Comparison of ENCODE assay signal across 9 cellular contexts in the genomic region with DNA sequence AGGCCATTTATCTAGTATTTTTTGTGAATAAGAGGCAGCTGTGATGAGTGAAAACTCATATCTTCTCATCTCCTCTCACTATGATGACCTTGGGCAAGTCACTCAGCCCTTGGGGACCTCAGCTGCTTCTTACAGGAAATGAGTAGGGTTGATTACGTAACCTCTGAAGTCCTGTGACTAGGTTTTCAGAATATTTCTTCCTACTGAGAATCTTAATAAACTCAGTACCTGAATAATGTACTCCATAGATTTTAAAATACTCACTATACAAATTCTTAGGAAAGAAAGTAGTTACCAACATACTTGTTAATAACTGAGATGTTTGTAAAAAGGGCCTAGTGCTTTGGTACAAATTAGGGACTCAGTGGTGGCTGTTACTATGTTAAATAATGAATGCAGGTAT.
DNase-seq lines count a peak whose midpoint lies in the region; ATAC-seq and TF ChIP-seq lines count a peak whose summit lies in the region.
"Had no signal": no experiment of that assay in that cellular context is flagged by ENCODE, and none has a peak within 500 bp of the region (broad histone marks: within the 10 kb centered on the region; RNA-seq: fewer than 3 reads in every experiment).

No MANE protein-coding gene starts in this region.

- DNase-seq in DMS 273 (lab: John Stamatoyannopoulos, UW; ENCODE audit: unreplicated experiment) = peak; percentile 34
- no peak for DNase-seq in DMS 273 treated with DMSO at 0.1 percent for 48 hours (lab: John Stamatoyannopoulos, UW)
- DNase-seq in H4 (ENCODE audit: low spot score) = peak; percentile 64
- DNase-seq in MV-4-11 (lab: John Stamatoyannopoulos, UW) = peak; percentile 81
- no peak for DNase-seq in activated naive CD4-positive, alpha-beta T cell treated with anti-CD3 and anti-CD28 coated beads, Interleukin-2, amount 50 U/mL, for 72 hours (ENCODE audit: low spot score in 2 of 2)
- no peak for DNase-seq in left lung
- DNase-seq in nephron progenitor cell = no peak

- peak overlapping the region; percentile 20 to 88 for H3K27ac ChIP-seq in left lung
- H3K27ac ChIP-seq: 22Rv1 had no signal

- H3K36me3 ChIP-seq in left lung = peaks cover 0 to 15% of the 10 kb centered on the region in 2 donors

- no peak overlapping the region for H3K4me3 Mint-ChIP-seq in nephron progenitor cell

- no peaks in the 10 kb centered on the region for H3K9me3 ChIP-seq in left lung

- no peaks in the 10 kb centered on the region for H3K27me3 Mint-ChIP-seq in nephron progenitor cell (ENCODE audit: low read depth, poor library complexity)

- TF ChIP-seq CTCF in left lung (IDR thresholded peaks at IDR 0.05) (no peak), nephron progenitor cell (IDR thresholded peaks at IDR 0.05) (no peak)

- ATAC-seq in activated naive CD4-positive, alpha-beta T cell treated with anti-CD3 and anti-CD28 coated beads, Interleukin-2, amount 50 U/mL, for 72 hours = peak; percentile 75 to 80
- ATAC-seq in left lung (peak; percentile 78), HG03025 (IDR thresholded peaks at IDR 0.05; ENCODE audit: low FRiP score, unreplicated experiment) (no peak)

- H3K4me3 ChIP-seq in left lung = no peak overlapping the region

- peak overlapping the region; percentile 22 to 58 for H3K27ac Mint-ChIP-seq in activated naive CD4-positive, alpha-beta T cell treated with anti-CD3 and anti-CD28 coated beads, Interleukin-2, amount 50 U/mL, for 72 hours
- no peak overlapping the region for H3K27ac Mint-ChIP-seq in nephron progenitor cell

- intact Hi-C loops in left lung (cut with DNase I) = no loop called here

- no peaks in the 10 kb centered on the region for H3K36me3 Mint-ChIP-seq in activated naive CD4-positive, alpha-beta T cell treated with anti-CD3 and anti-CD28 coated beads, Interleukin-2, amount 50 U/mL, for 72 hours
- H3K36me3 Mint-ChIP-seq in nephron progenitor cell (ENCODE audit: low read depth) = peaks cover 9% of the 10 kb centered on the region

- peaks cover 0 to 5% of the 10 kb centered on the region in 2 donors for H3K9me3 Mint-ChIP-seq in activated naive CD4-positive, alpha-beta T cell treated with anti-CD3 and anti-CD28 coated beads, Interleukin-2, amount 50 U/mL, for 72 hours
- H3K9me3 Mint-ChIP-seq in nephron progenitor cell = peaks cover under 1% of the 10 kb centered on the region

- peaks cover 37% of the 10 kb centered on the region for H3K4me1 Mint-ChIP-seq in nephron progenitor cell

- peaks cover 24 to 65% of the 10 kb centered on the region in 2 donors for H3K4me1 ChIP-seq in left lung

- no peaks in the 10 kb centered on the region for H3K27me3 ChIP-seq in left lung

Comparison
In these comparisons a context has a peak if more than half of its experiments do, and no peak if none do; other contexts are left out.
1. DNase-seq: peak in DMS 273 (single experiment), H4 (single experiment) and MV-4-11 (single experiment); none in DMS 273 treated with DMSO at 0.1 percent for 48 hours (single experiment), activated naive CD4-positive, alpha-beta T cell treated with anti-CD3 and anti-CD28 coated beads, Interleukin-2, amount 50 U/mL, for 72 hours (0 of 2), left lung (0 of 2) and nephron progenitor cell (single experiment).